Comparison of ENCODE assay signal across 8 cellular contexts in the genomic region with DNA sequence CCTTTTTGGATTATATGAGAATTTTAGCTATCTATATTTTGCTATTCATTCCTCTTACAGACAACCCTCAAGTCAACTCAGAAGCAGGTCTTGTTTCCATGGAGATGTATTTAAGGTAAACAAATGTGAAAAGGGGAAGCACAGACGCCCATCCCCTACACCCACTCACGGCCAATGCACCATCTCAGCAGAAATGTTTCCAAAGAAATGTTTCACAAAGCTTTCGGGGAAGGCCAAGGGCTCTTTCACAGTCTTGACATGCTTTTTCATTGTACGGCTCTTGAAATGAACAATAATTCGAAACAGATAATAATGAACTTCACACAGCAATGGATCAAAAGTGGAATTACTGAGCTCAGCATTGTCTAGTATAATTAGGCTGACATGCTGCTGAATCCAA.
DNase-seq lines count a peak whose midpoint lies in the region; ATAC-seq lines count a peak whose summit lies in the region.

No MANE protein-coding gene starts in this region.

- H3K9me3 Mint-ChIP-seq in memory B cell = peaks cover 1% of the 10 kb centered on the region

- no peaks in the 10 kb centered on the region for H3K36me3 Mint-ChIP-seq in memory B cell

- peak overlapping the region; percentile 21 for H3K4me3 Mint-ChIP-seq in memory B cell

- H3K27ac Mint-ChIP-seq in memory B cell = peak overlapping the region; percentile 99

- peak; percentile 66 for DNase-seq in activated T-cell treated with anti-CD3 and anti-CD28 coated beads for 24 hours (ENCODE audit: low read depth)
- no peak for DNase-seq in activated T-cell treated with anti-CD3 and anti-CD28 coated beads, Interleukin-2, amount 50 U/mL, for 1 hour
- peak; percentile 86 for DNase-seq in activated CD4-positive, alpha-beta T cell treated with anti-CD3 and anti-CD28 coated beads for 48 hours
- peak; percentile 37 to 70 for DNase-seq in memory B cell (ENCODE audit: low spot score in 2 of 2)
- DNase-seq in LoVo (ENCODE audit: low spot score) = no peak
- no peak for DNase-seq in NCI-H1930 (lab: John Stamatoyannopoulos, UW)
- no peak for DNase-seq in A172 (ENCODE audit: low spot score)

- H3K27me3 Mint-ChIP-seq in memory B cell = no peaks in the 10 kb centered on the region

- peaks cover 22% of the 10 kb centered on the region for H3K4me1 Mint-ChIP-seq in memory B cell

- ATAC-seq in HG03108 (IDR thresholded peaks at IDR 0.05; ENCODE audit: unreplicated experiment) (peak; percentile 63), memory B cell (ENCODE audit: low read depth) (peak; percentile 95)

Comparison
In these comparisons a context has a peak if more than half of its experiments do, and no peak if none do; other contexts are left out.
1. DNase-seq: peak in activated T-cell treated with anti-CD3 and anti-CD28 coated beads for 24 hours (single experiment), activated CD4-positive, alpha-beta T cell treated with anti-CD3 and anti-CD28 coated beads for 48 hours (single experiment) and memory B cell (2 of 2); none in activated T-cell treated with anti-CD3 and anti-CD28 coated beads, Interleukin-2, amount 50 U/mL, for 1 hour (single experiment), LoVo (single experiment), NCI-H1930 (0 of 2) and A172 (single experiment).